Comparison of ENCODE assay signal across 16 cellular contexts in genomic region chr4:145042601-145043000, GRCh38. TPM values are rescaled to one million over a fixed set of nuclear protein-coding genes. Genes with fewer than 3 reads are reported as not detected.
DNase-seq lines count a peak whose midpoint lies in the region; ATAC-seq and TF ChIP-seq lines count a peak whose summit lies in the region.
"Had no signal": no experiment of that assay in that cellular context is flagged by ENCODE, and none has a peak within 500 bp of the region (broad histone marks: within the 10 kb centered on the region; RNA-seq: fewer than 3 reads in every experiment).

No MANE protein-coding gene starts in this region.

- H3K4me1 Mint-ChIP-seq in chondrocyte (ENCODE audit: low read depth) (peaks cover 57% of the 10 kb centered on the region), neural progenitor cell (peaks cover 17% of the 10 kb centered on the region), Calu3 (ENCODE audit: low read depth, unreplicated experiment) (no peaks in the 10 kb centered on the region)
- H3K4me1 Mint-ChIP-seq: H9 had no signal

- no peak for ATAC-seq in left colon

- H3K4me3 ChIP-seq in SJSA1 (no peak overlapping the region), neural progenitor cell (no peak overlapping the region)
- H3K4me3 ChIP-seq: BLaER1, GM12878 had no signal

- no peaks in the 10 kb centered on the region for H3F3A ChIP-seq in neural progenitor cell (ENCODE audit: low read depth)

- H3K27ac ChIP-seq in SJSA1 = peak overlapping the region; percentile 52
- H3K27ac ChIP-seq in neural progenitor cell = no peak overlapping the region
- H3K27ac ChIP-seq: 22Rv1, BLaER1 had no signal

- H3K4me2 ChIP-seq in neural progenitor cell = no peak overlapping the region
- H3K4me2 ChIP-seq: BLaER1 had no signal

- H3K36me3 ChIP-seq in SJSA1 (peaks cover 11% of the 10 kb centered on the region), neural progenitor cell (no peaks in the 10 kb centered on the region)

- no peak overlapping the region for H3K9ac ChIP-seq in neural progenitor cell
- H3K9ac ChIP-seq: BLaER1 had no signal

- H2AFZ ChIP-seq in neural progenitor cell (replicated peaks) = no peak overlapping the region

- peaks cover 12% of the 10 kb centered on the region for H4K20me1 ChIP-seq in neural progenitor cell (ENCODE audit: low read depth)
- H4K20me1 ChIP-seq: BLaER1 had no signal

- no peak for TF ChIP-seq CTCF in chondrocyte (IDR thresholded peaks at IDR 0.05)
- TF ChIP-seq CTCF in neural progenitor cell (IDR thresholded peaks at IDR 0.05) = no peak
- no peak for TF ChIP-seq CTCF in Calu3 (IDR thresholded peaks at IDR 0.05; ENCODE audit: unreplicated experiment)

- H3K27me3 Mint-ChIP-seq in chondrocyte (ENCODE audit: low read depth) = no peaks in the 10 kb centered on the region
- H3K27me3 Mint-ChIP-seq in neural progenitor cell (ENCODE audit: insufficient read depth, low read depth) = no peaks in the 10 kb centered on the region
- no peaks in the 10 kb centered on the region for H3K27me3 Mint-ChIP-seq in Calu3 (ENCODE audit: unreplicated experiment)
- H3K27me3 Mint-ChIP-seq: CD4-positive, alpha-beta memory T cell had no signal

- H3K9me3 ChIP-seq in SJSA1 (replicated peaks) (no peaks in the 10 kb centered on the region), neural progenitor cell (ENCODE audit: low read depth) (no peaks in the 10 kb centered on the region)
- H3K9me3 ChIP-seq: BLaER1 had no signal

- H3K4me1 ChIP-seq in SJSA1 (replicated peaks) (peaks cover 47% of the 10 kb centered on the region), neural progenitor cell (peaks cover 23% of the 10 kb centered on the region)
- H3K4me1 ChIP-seq: BLaER1 had no signal

- CTCF ChIA-PET in Calu3 (lab: Charles Lee) = no interaction called here

- intact Hi-C loops in Calu3 (cut with micrococcal nuclease; ENCODE audit: unreplicated experiment) = no loop called here
- intact Hi-C loops in left colon (cut with DNase I, micrococcal nuclease) = no loop called here

- H3K27ac Mint-ChIP-seq in chondrocyte (ENCODE audit: unreplicated experiment) (peak overlapping the region; percentile 69), neural progenitor cell (no peak overlapping the region), Calu3 (ENCODE audit: unreplicated experiment) (no peak overlapping the region)
- H3K27ac Mint-ChIP-seq: CD14-positive monocyte; CD4-positive, alpha-beta memory T cell; H9 had no signal

- H3K9me3 Mint-ChIP-seq in chondrocyte (ENCODE audit: low read depth) (no peaks in the 10 kb centered on the region), neural progenitor cell (no peaks in the 10 kb centered on the region), Calu3 (ENCODE audit: low read depth, unreplicated experiment) (no peaks in the 10 kb centered on the region)
- H3K9me3 Mint-ChIP-seq: CD14-positive monocyte; CD4-positive, alpha-beta memory T cell; H9 had no signal

- peaks cover 25% of the 10 kb centered on the region for H3K79me2 ChIP-seq in neural progenitor cell (ENCODE audit: low read depth)

- no peak overlapping the region for H3K4me3 Mint-ChIP-seq in chondrocyte (ENCODE audit: unreplicated experiment)
- H3K4me3 Mint-ChIP-seq in neural progenitor cell = no peak overlapping the region
- no peak overlapping the region for H3K4me3 Mint-ChIP-seq in Calu3 (ENCODE audit: low read depth, unreplicated experiment)
- H3K4me3 Mint-ChIP-seq: CD14-positive monocyte; CD4-positive, alpha-beta memory T cell; H9 had no signal

- H3K36me3 Mint-ChIP-seq in chondrocyte (ENCODE audit: low read depth) (peaks cover 2% of the 10 kb centered on the region), neural progenitor cell (peaks cover 9% of the 10 kb centered on the region), Calu3 (ENCODE audit: insufficient read depth, unreplicated experiment) (no peaks in the 10 kb centered on the region)

- DNase-seq in Daoy (ENCODE audit: low read depth) = peak; percentile 4
- DNase-seq in SJSA1 (ENCODE audit: low read depth in 1 of 2, low spot score in 2 of 2) = peak in 1 of 2 experiments; percentile 74
- DNase-seq in chondrocyte (ENCODE audit: low spot score) = no peak
- DNase-seq in neural progenitor cell (ENCODE audit: low spot score) = peak; percentile 9
- no peak for DNase-seq in HT-29 (ENCODE audit: low spot score)
- no peak for DNase-seq in Calu3
- DNase-seq in NCI-H345 treated with DMSO at 0.1 percent for 48 hours (lab: John Stamatoyannopoulos, UW; ENCODE audit: unreplicated experiment) = no peak
- no peak for DNase-seq in left colon
- DNase-seq: CD4-positive, alpha-beta memory T cell; DMS79 treated with DMSO at 0.1 percent for 48 hours; EL; H9 had no signal

- BruUV-seq in Calu3 (replicated peaks; lab: Mats Ljungman, UMichigan) = no TSS peak

- H3K27me3 ChIP-seq in SJSA1 (replicated peaks) (no peaks in the 10 kb centered on the region), neural progenitor cell (no peaks in the 10 kb centered on the region)
- H3K27me3 ChIP-seq: BLaER1 had no signal

RNA-seq across cellular contexts. Expression of gene ANAPC10, which starts 55.4 kb away (rescaled TPM):
- total RNA-seq in Daoy (2014; rRNA removed; shearing (Covaris generic)) = 22.2 and 25.9 TPM in 2 replicates
- 28.5 and 57.1 TPM in 2 replicates for total RNA-seq in SJSA1 (2014; rRNA removed; shearing (Covaris generic))
- total RNA-seq in chondrocyte = 17.7 to 21.4 TPM (median 18.3 TPM) in 3 replicates
- total RNA-seq in neural progenitor cell (ENCODE audit: low replicate concordance) = 34.9 and 48.4 TPM in 2 replicates
- total RNA-seq in HT-29 (2014; rRNA removed; shearing (Covaris generic)) = 11.3 and 18.1 TPM in 2 replicates
- 14.1 and 20.4 TPM in 2 replicates for total RNA-seq in Calu3 (2022)
- total RNA-seq in left colon = 10 to 100 TPM in 1 of 2 donors, 1 to 10 TPM in 1; 9.9 to 11.8 TPM

RNA-seq across cellular contexts. Expression of gene ABCE1, which starts 55.5 kb away (rescaled TPM):
- 159 and 171 TPM in 2 replicates for total RNA-seq in Daoy (2014; rRNA removed; shearing (Covaris generic))
- 162 and 170 TPM in 2 replicates for total RNA-seq in SJSA1 (2014; rRNA removed; shearing (Covaris generic))
- 48.8 to 75.3 TPM (median 53.1 TPM) in 3 replicates for total RNA-seq in chondrocyte
- total RNA-seq in neural progenitor cell (ENCODE audit: low replicate concordance) = 99.2 and 148 TPM in 2 replicates
- 62.5 and 69.5 TPM in 2 replicates for total RNA-seq in HT-29 (2014; rRNA removed; shearing (Covaris generic))
- 67.4 and 69.5 TPM in 2 replicates for total RNA-seq in Calu3 (2022)
- 10 to 100 TPM; 24.5 to 35.2 TPM for total RNA-seq in left colon

Comparison
In these comparisons a context has a peak if more than half of its experiments do, and no peak if none do; other contexts are left out.
1. DNase-seq: peak in Daoy (single experiment) and neural progenitor cell (single experiment); none in chondrocyte (single experiment), HT-29 (single experiment), Calu3 (single experiment), NCI-H345 treated with DMSO at 0.1 percent for 48 hours (single experiment) and left colon (0 of 2).